ENCODE assay signal across 1 cellular context in the genomic region with DNA sequence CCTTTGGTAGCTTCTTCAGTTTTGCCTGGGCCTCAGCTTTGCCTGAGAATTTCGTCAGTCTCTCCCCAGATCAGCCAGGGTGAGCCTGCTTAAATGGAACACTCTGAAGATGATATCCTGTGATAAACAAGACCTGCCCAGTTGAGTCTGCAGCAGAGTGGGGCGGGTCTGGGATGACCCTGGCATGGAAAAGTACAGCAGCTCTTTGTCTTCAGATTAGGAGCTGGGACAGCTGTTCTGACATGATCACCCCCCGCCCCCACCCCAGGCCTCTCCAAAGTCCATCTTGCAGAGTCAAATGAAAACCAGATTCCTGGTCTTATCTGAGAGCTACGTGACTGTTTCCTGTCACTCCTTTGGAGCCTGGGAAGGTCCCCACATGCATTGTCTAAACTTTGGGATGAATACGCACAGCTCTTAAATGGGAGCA.
TF ChIP-seq lines count a peak whose summit lies in the region.

No MANE protein-coding gene starts in this region.

TF ChIP-seq in HepG2, 621 proteins besides CTCF, POLR2A, EP300 and RAD21 (continued from another document and continues in another):
- TF ChIP-seq, protein P1, sequence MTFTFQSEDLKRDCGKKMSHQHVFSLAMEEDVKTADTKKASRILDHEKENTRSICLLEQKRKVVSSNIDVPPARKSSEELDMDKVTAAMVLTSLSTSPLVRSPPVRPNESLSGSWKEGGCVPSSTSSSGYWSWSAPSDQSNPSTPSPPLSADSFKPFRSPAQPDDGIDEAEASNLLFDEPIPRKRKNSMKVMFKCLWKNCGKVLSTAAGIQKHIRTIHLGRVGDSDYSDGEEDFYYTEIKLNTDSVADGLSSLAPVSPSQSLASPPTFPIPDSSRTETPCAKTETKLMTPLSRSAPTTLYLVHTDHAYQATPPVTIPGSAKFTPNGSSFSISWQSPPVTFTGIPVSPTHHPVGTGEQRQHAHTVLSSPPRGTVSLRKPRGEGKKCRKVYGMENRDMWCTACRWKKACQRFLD (CRISPR knock-in tag; IDR thresholded peaks at IDR 0.05; ENCODE audit: borderline replicate concordance) = no peak
- TF ChIP-seq, protein P2, sequence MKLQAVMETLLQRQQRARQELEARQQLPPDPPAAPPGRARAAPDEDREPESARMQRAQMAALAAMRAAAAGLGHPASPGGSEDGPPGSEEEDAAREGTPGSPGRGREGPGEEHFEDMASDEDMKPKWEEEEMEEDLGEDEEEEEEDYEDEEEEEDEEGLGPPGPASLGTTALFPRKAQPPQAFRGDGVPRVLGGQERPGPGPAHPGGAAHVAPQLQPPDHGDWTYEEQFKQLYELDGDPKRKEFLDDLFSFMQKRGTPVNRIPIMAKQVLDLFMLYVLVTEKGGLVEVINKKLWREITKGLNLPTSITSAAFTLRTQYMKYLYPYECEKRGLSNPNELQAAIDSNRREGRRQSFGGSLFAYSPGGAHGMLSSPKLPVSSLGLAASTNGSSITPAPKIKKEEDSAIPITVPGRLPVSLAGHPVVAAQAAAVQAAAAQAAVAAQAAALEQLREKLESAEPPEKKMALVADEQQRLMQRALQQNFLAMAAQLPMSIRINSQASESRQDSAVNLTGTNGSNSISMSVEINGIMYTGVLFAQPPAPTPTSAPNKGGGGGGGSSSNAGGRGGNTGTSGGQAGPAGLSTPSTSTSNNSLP (IDR thresholded peaks at IDR 0.05; ENCODE audit: low read depth, low read length) = peak; percentile 10; the same call in 1 of the 2 replicates
- TF ChIP-seq, protein P3, sequence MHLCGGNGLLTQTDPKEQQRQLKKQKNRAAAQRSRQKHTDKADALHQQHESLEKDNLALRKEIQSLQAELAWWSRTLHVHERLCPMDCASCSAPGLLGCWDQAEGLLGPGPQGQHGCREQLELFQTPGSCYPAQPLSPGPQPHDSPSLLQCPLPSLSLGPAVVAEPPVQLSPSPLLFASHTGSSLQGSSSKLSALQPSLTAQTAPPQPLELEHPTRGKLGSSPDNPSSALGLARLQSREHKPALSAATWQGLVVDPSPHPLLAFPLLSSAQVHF (CRISPR knock-in tag; IDR thresholded peaks at IDR 0.05) = no peak
- TF ChIP-seq, protein P4, sequence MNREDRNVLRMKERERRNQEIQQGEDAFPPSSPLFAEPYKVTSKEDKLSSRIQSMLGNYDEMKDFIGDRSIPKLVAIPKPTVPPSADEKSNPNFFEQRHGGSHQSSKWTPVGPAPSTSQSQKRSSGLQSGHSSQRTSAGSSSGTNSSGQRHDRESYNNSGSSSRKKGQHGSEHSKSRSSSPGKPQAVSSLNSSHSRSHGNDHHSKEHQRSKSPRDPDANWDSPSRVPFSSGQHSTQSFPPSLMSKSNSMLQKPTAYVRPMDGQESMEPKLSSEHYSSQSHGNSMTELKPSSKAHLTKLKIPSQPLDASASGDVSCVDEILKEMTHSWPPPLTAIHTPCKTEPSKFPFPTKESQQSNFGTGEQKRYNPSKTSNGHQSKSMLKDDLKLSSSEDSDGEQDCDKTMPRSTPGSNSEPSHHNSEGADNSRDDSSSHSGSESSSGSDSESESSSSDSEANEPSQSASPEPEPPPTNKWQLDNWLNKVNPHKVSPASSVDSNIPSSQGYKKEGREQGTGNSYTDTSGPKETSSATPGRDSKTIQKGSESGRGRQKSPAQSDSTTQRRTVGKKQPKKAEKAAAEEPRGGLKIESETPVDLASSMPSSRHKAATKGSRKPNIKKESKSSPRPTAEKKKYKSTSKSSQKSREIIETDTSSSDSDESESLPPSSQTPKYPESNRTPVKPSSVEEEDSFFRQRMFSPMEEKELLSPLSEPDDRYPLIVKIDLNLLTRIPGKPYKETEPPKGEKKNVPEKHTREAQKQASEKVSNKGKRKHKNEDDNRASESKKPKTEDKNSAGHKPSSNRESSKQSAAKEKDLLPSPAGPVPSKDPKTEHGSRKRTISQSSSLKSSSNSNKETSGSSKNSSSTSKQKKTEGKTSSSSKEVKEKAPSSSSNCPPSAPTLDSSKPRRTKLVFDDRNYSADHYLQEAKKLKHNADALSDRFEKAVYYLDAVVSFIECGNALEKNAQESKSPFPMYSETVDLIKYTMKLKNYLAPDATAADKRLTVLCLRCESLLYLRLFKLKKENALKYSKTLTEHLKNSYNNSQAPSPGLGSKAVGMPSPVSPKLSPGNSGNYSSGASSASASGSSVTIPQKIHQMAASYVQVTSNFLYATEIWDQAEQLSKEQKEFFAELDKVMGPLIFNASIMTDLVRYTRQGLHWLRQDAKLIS (CRISPR knock-in tag; IDR thresholded peaks at IDR 0.05) = no peak
- TF ChIP-seq HDAC6 (IDR thresholded peaks at IDR 0.05; ENCODE audit: low read depth, low read length) (no peak), SAP130 (CRISPR knock-in tag; IDR thresholded peaks at IDR 0.05; ENCODE audit: low read depth) (peak; percentile 92), KDM2A (CRISPR knock-in tag; IDR thresholded peaks at IDR 0.05; ENCODE audit: borderline replicate concordance, low read depth) (no peak), MBD4 (IDR thresholded peaks at IDR 0.05; ENCODE audit: borderline replicate concordance, low read length) (0 out of 2 replicates have a peak, but pooled peaks have one; percentile 37), ZMYM2 (CRISPR knock-in tag; IDR thresholded peaks at IDR 0.05) (0 out of 2 replicates have a peak, but pooled peaks have one; percentile 17), SMYD3 (CRISPR knock-in tag; IDR thresholded peaks at IDR 0.05) (0 out of 2 replicates have a peak, but pooled peaks have one; percentile 40), HOXD1 (CRISPR knock-in tag; IDR thresholded peaks at IDR 0.05) (no peak), ZBTB3 (CRISPR knock-in tag; IDR thresholded peaks at IDR 0.05; ENCODE audit: borderline replicate concordance, low read depth) (no peak), ELF1 (CRISPR knock-in tag; IDR thresholded peaks at IDR 0.05) (peak; percentile 31; the same call in 1 of the 2 replicates), DMAP1 (CRISPR knock-in tag; IDR thresholded peaks at IDR 0.05) (0 out of 2 replicates have a peak, but pooled peaks have one; percentile 41), HOXA9 (CRISPR knock-in tag; IDR thresholded peaks at IDR 0.05; ENCODE audit: borderline replicate concordance) (no peak), FOXP1 (IDR thresholded peaks at IDR 0.05) (no peak), FOXP1 (CRISPR knock-in tag; IDR thresholded peaks at IDR 0.05) (peak; percentile 58), ZNF143 (CRISPR knock-in tag; IDR thresholded peaks at IDR 0.05) (no peak), SOX6 (IDR thresholded peaks at IDR 0.05) (no peak), SOX6 (CRISPR knock-in tag; IDR thresholded peaks at IDR 0.05) (peak; percentile 92), GABPB1 (CRISPR knock-in tag; IDR thresholded peaks at IDR 0.05) (no peak), ZNF782 (CRISPR knock-in tag; IDR thresholded peaks at IDR 0.05; ENCODE audit: borderline replicate concordance) (no peak), FOSL1 (CRISPR knock-in tag; IDR thresholded peaks at IDR 0.05; ENCODE audit: borderline replicate concordance) (no peak), CHD2 (IDR thresholded peaks at IDR 0.05; ENCODE audit: low read depth, low read length) (no peak), BHLHE40 (IDR thresholded peaks at IDR 0.05; ENCODE audit: low read length) (no peak), ZNF317 (CRISPR knock-in tag; IDR thresholded peaks at IDR 0.05) (0 out of 2 replicates have a peak, but pooled peaks have one; percentile 29), TP53 (CRISPR knock-in tag; conservative IDR thresholded peaks at IDR 0.05) (no peak)
- TF ChIP-seq, protein P5, sequence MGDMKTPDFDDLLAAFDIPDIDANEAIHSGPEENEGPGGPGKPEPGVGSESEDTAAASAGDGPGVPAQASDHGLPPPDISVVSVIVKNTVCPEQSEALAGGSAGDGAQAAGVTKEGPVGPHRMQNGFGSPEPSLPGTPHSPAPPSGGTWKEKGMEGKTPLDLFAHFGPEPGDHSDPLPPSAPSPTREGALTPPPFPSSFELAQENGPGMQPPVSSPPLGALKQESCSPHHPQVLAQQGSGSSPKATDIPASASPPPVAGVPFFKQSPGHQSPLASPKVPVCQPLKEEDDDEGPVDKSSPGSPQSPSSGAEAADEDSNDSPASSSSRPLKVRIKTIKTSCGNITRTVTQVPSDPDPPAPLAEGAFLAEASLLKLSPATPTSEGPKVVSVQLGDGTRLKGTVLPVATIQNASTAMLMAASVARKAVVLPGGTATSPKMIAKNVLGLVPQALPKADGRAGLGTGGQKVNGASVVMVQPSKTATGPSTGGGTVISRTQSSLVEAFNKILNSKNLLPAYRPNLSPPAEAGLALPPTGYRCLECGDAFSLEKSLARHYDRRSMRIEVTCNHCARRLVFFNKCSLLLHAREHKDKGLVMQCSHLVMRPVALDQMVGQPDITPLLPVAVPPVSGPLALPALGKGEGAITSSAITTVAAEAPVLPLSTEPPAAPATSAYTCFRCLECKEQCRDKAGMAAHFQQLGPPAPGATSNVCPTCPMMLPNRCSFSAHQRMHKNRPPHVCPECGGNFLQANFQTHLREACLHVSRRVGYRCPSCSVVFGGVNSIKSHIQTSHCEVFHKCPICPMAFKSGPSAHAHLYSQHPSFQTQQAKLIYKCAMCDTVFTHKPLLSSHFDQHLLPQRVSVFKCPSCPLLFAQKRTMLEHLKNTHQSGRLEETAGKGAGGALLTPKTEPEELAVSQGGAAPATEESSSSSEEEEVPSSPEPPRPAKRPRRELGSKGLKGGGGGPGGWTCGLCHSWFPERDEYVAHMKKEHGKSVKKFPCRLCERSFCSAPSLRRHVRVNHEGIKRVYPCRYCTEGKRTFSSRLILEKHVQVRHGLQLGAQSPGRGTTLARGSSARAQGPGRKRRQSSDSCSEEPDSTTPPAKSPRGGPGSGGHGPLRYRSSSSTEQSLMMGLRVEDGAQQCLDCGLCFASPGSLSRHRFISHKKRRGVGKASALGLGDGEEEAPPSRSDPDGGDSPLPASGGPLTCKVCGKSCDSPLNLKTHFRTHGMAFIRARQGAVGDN (CRISPR knock-in tag; IDR thresholded peaks at IDR 0.05) = peak; percentile 61
- TF ChIP-seq, protein P6, sequence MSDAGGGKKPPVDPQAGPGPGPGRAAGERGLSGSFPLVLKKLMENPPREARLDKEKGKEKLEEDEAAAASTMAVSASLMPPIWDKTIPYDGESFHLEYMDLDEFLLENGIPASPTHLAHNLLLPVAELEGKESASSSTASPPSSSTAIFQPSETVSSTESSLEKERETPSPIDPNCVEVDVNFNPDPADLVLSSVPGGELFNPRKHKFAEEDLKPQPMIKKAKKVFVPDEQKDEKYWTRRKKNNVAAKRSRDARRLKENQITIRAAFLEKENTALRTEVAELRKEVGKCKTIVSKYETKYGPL (CRISPR knock-in tag; IDR thresholded peaks at IDR 0.05) = no peak
- TF ChIP-seq, protein P7, sequence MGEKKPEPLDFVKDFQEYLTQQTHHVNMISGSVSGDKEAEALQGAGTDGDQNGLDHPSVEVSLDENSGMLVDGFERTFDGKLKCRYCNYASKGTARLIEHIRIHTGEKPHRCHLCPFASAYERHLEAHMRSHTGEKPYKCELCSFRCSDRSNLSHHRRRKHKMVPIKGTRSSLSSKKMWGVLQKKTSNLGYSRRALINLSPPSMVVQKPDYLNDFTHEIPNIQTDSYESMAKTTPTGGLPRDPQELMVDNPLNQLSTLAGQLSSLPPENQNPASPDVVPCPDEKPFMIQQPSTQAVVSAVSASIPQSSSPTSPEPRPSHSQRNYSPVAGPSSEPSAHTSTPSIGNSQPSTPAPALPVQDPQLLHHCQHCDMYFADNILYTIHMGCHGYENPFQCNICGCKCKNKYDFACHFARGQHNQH (CRISPR knock-in tag; IDR thresholded peaks at IDR 0.05) = peak; percentile 58; the same call in 1 of the 2 replicates
- TF ChIP-seq, protein P8, sequence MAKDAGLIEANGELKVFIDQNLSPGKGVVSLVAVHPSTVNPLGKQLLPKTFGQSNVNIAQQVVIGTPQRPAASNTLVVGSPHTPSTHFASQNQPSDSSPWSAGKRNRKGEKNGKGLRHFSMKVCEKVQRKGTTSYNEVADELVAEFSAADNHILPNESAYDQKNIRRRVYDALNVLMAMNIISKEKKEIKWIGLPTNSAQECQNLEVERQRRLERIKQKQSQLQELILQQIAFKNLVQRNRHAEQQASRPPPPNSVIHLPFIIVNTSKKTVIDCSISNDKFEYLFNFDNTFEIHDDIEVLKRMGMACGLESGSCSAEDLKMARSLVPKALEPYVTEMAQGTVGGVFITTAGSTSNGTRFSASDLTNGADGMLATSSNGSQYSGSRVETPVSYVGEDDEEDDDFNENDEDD (CRISPR knock-in tag; IDR thresholded peaks at IDR 0.05; ENCODE audit: borderline replicate concordance) = no peak
- TF ChIP-seq, protein P9, sequence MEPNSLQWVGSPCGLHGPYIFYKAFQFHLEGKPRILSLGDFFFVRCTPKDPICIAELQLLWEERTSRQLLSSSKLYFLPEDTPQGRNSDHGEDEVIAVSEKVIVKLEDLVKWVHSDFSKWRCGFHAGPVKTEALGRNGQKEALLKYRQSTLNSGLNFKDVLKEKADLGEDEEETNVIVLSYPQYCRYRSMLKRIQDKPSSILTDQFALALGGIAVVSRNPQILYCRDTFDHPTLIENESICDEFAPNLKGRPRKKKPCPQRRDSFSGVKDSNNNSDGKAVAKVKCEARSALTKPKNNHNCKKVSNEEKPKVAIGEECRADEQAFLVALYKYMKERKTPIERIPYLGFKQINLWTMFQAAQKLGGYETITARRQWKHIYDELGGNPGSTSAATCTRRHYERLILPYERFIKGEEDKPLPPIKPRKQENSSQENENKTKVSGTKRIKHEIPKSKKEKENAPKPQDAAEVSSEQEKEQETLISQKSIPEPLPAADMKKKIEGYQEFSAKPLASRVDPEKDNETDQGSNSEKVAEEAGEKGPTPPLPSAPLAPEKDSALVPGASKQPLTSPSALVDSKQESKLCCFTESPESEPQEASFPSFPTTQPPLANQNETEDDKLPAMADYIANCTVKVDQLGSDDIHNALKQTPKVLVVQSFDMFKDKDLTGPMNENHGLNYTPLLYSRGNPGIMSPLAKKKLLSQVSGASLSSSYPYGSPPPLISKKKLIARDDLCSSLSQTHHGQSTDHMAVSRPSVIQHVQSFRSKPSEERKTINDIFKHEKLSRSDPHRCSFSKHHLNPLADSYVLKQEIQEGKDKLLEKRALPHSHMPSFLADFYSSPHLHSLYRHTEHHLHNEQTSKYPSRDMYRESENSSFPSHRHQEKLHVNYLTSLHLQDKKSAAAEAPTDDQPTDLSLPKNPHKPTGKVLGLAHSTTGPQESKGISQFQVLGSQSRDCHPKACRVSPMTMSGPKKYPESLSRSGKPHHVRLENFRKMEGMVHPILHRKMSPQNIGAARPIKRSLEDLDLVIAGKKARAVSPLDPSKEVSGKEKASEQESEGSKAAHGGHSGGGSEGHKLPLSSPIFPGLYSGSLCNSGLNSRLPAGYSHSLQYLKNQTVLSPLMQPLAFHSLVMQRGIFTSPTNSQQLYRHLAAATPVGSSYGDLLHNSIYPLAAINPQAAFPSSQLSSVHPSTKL (CRISPR knock-in tag; IDR thresholded peaks at IDR 0.05) = peak; percentile 86
- TF ChIP-seq, protein P10, sequence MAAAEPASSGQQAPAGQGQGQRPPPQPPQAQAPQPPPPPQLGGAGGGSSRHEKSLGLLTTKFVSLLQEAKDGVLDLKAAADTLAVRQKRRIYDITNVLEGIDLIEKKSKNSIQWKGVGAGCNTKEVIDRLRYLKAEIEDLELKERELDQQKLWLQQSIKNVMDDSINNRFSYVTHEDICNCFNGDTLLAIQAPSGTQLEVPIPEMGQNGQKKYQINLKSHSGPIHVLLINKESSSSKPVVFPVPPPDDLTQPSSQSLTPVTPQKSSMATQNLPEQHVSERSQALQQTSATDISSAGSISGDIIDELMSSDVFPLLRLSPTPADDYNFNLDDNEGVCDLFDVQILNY (CRISPR knock-in tag; conservative IDR thresholded peaks at IDR 0.05) = no peak
- TF ChIP-seq, protein P11, sequence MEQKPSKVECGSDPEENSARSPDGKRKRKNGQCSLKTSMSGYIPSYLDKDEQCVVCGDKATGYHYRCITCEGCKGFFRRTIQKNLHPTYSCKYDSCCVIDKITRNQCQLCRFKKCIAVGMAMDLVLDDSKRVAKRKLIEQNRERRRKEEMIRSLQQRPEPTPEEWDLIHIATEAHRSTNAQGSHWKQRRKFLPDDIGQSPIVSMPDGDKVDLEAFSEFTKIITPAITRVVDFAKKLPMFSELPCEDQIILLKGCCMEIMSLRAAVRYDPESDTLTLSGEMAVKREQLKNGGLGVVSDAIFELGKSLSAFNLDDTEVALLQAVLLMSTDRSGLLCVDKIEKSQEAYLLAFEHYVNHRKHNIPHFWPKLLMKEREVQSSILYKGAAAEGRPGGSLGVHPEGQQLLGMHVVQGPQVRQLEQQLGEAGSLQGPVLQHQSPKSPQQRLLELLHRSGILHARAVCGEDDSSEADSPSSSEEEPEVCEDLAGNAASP (CRISPR knock-in tag; IDR thresholded peaks at IDR 0.05; ENCODE audit: borderline replicate concordance) = peak; percentile 40; the same call in 1 of the 2 replicates
